ENCODE assay signal across 14 cellular contexts in the genomic region with DNA sequence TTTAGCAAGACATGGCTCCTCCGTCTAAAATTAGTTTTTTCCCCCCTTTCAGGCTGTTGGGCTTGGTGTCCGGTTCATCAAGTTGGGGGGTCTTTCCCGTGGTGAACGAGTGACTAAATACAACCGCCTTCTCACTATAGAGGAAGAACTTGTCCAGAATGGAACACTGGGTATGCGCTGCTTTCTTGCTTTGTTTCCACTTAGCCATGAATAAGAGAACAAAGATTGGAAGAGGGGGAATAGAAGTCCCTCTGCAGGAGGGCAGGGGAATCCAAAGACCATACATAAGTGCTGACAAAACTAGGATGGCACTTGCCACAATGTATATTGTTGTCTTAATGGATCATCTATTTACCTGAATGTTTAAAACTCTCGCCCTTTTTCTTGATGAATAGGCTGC. TPM values are rescaled to one million over a fixed set of nuclear protein-coding genes. Genes with fewer than 3 reads are reported as not detected.
DNase-seq lines count a peak whose midpoint lies in the region; ATAC-seq and TF ChIP-seq lines count a peak whose summit lies in the region.
"Had no signal": no experiment of that assay in that cellular context is flagged by ENCODE, and none has a peak within 500 bp of the region (broad histone marks: within the 10 kb centered on the region; RNA-seq: fewer than 3 reads in every experiment).

No MANE protein-coding gene starts in this region.

- TF ChIP-seq POLR2A in esophagus muscularis mucosa (IDR thresholded peaks at IDR 0.05; ENCODE audit: low read depth) = no peak

- 75% methylated on average over 7 of the region's 7 CpGs for WGBS in esophagus muscularis mucosa

- no peaks in the 10 kb centered on the region for H3K4me1 ChIP-seq in esophagus muscularis mucosa
- H3K4me1 ChIP-seq: BLaER1 had no signal

- H3K36me3 ChIP-seq in esophagus muscularis mucosa = no peaks in the 10 kb centered on the region
- H3K36me3 ChIP-seq: BLaER1 had no signal

- H3K9me3 ChIP-seq in esophagus muscularis mucosa = no peaks in the 10 kb centered on the region
- H3K9me3 ChIP-seq: BLaER1 had no signal

- H3K4me3 ChIP-seq in esophagus muscularis mucosa = no peak overlapping the region
- H3K4me3 ChIP-seq: BLaER1 had no signal

- no peak for ATAC-seq in HG03159 (IDR thresholded peaks at IDR 0.05; ENCODE audit: unreplicated experiment)
- ATAC-seq: HCT116 had no signal

- no peak overlapping the region for H3K27ac ChIP-seq in esophagus muscularis mucosa (replicated peaks in 1 of 4)
- H3K27ac ChIP-seq: BLaER1 had no signal

- no peak for TF ChIP-seq EP300 in esophagus muscularis mucosa (IDR thresholded peaks at IDR 0.05)

- DNase-seq in NCI-H748 (lab: John Stamatoyannopoulos, UW; ENCODE audit: unreplicated experiment) (peak; percentile 19), NCI-H748 treated with DMSO at 0.1 percent for 48 hours (lab: John Stamatoyannopoulos, UW) (no peak), NCI-H69 (lab: John Stamatoyannopoulos, UW) (peak; percentile 17), esophagus muscularis mucosa (ENCODE audit: extremely low spot score) (peak; percentile 72), HPDE6-E6E7 (ENCODE audit: extremely low spot score) (no peak), CD1c-positive myeloid dendritic cell (ENCODE audit: extremely low spot score) (no peak)
- DNase-seq: 8988T; AML-193; CD4-positive, CD25-positive, alpha-beta regulatory T cell; DMS53 had no signal

- TF ChIP-seq CTCF in esophagus muscularis mucosa (IDR thresholded peaks at IDR 0.05) = no peak

- H3K27me3 ChIP-seq in esophagus muscularis mucosa = no peaks in the 10 kb centered on the region
- H3K27me3 ChIP-seq: BLaER1 had no signal

- intact Hi-C loops in esophagus muscularis mucosa (cut with DNase I) = no loop called here

RNA-seq across cellular contexts. Expression of a gene that starts 30.5 kb away (rescaled TPM):
- 1 to 10 TPM in 1 of 4 donors, under 1 TPM in 2, not detected in 1; 0.17 to 1.1 (median 0.29) TPM for total RNA-seq in esophagus muscularis mucosa
- total RNA-seq: CD4-positive, CD25-positive, alpha-beta regulatory T cell; HT-29 had no signal

Comparison
In these comparisons a context has a peak if more than half of its experiments do, and no peak if none do; other contexts are left out.
1. DNase-seq: peak in NCI-H748 (single experiment), NCI-H69 (single experiment) and esophagus muscularis mucosa (single experiment); none in NCI-H748 treated with DMSO at 0.1 percent for 48 hours (single experiment), HPDE6-E6E7 (single experiment) and CD1c-positive myeloid dendritic cell (single experiment).